Comparison of ENCODE assay signal across 23 cellular contexts in the genomic region with DNA sequence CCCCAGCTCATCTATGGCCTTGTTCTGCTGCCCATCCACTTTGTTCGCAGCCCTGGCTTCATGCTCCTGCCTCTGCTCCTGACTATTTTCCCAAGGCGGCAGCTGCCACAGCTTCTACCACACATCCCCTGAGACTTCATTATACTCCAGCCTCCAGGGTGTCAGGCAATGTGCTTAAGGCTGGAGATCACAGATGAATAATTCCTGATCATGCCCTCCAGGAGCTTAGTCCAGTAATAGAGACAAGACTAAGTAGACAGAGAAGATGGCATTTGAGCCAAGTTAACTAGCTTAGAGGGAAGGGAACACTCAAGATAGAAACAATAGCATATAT. TPM values are rescaled to one million over a fixed set of nuclear protein-coding genes. Genes with fewer than 3 reads are reported as not detected.
DNase-seq lines count a peak whose midpoint lies in the region; ATAC-seq, FAIRE-seq and TF ChIP-seq lines count a peak whose summit lies in the region.
"Had no signal": no experiment of that assay in that cellular context is flagged by ENCODE, and none has a peak within 500 bp of the region (broad histone marks: within the 10 kb centered on the region; RNA-seq: fewer than 3 reads in every experiment).

No MANE protein-coding gene starts in this region.

- intact Hi-C loops in PC-9 (cut with micrococcal nuclease; ENCODE audit: unreplicated experiment): no loop called here

- H3K4me3 Mint-ChIP-seq in CD4-positive, CD25-positive, alpha-beta regulatory T cell: peak overlapping the region; percentile 8 to 74 (median 59)
- peak overlapping the region; percentile 49 for H3K4me3 Mint-ChIP-seq in T-helper 17 cell
- no peak overlapping the region for H3K4me3 Mint-ChIP-seq in memory B cell

- peak overlapping the region; percentile 87 to 95 (median 91) for H3K27ac Mint-ChIP-seq in CD4-positive, CD25-positive, alpha-beta regulatory T cell
- H3K27ac Mint-ChIP-seq in T-helper 17 cell (peak overlapping the region; percentile 100), memory B cell (peak overlapping the region; percentile 84)

- H3K36me3 ChIP-seq in CD4-positive, CD25-positive, alpha-beta regulatory T cell (ENCODE audit: control insufficient read depth, insufficient read depth, low read length): peaks cover 45% of the 10 kb centered on the region
- H3K36me3 ChIP-seq in effector memory CD4-positive, alpha-beta T cell (ENCODE audit: control insufficient read depth, insufficient read depth, low read length): peaks cover 39% of the 10 kb centered on the region
- no peaks in the 10 kb centered on the region for H3K36me3 ChIP-seq in PC-9 (ENCODE audit: low read depth)

- POLR2A ChIA-PET in PC-9 (lab: Charles Lee; ENCODE audit: unreplicated experiment): no interaction called here

- H3K4me3 ChIP-seq in CD4-positive, CD25-positive, alpha-beta regulatory T cell (ENCODE audit: low read depth, low read length): no peak overlapping the region
- H3K4me3 ChIP-seq in effector memory CD4-positive, alpha-beta T cell (ENCODE audit: insufficient read depth, low read depth, low read length, poor library complexity, severe bottlenecking): no peak overlapping the region
- H3K4me3 ChIP-seq in PC-9: no peak overlapping the region
- H3K4me3 ChIP-seq: tibial nerve had no signal

- TF ChIP-seq CTCF in D721Med (IDR thresholded peaks at IDR 0.05; ENCODE audit: insufficient read depth, missing control alignments): no peak
- TF ChIP-seq CTCF in PC-9 (conservative IDR thresholded peaks at IDR 0.05): no peak

- no peak overlapping the region for H3K4me2 ChIP-seq in PC-9

- no peak for ATAC-seq in CD4-positive, CD25-positive, alpha-beta regulatory T cell (ENCODE audit: low read depth in 2 of 2)
- ATAC-seq in T-helper 17 cell: no peak
- ATAC-seq in memory B cell (ENCODE audit: low read depth): no peak
- ATAC-seq: HCT116, HepG2, left cardiac atrium had no signal

- no peaks in the 10 kb centered on the region for H3K79me2 ChIP-seq in PC-9 (ENCODE audit: low read depth)

- no TSS peak for BruUV-seq in PC-9 (replicated peaks; lab: Mats Ljungman, UMichigan)

- FAIRE-seq in D721Med (lab: Jason Lieb, UNC) (peak; percentile 71), HTR-8/SVneo (lab: Jason Lieb, UNC) (no peak)
- FAIRE-seq: GM18507, HepG2, RCC 7860 had no signal

- H3K36me3 Mint-ChIP-seq in CD4-positive, CD25-positive, alpha-beta regulatory T cell: peaks cover 50% of the 10 kb centered on the region
- H3K36me3 Mint-ChIP-seq in T-helper 17 cell (ENCODE audit: low read depth): peaks cover 21% of the 10 kb centered on the region
- H3K36me3 Mint-ChIP-seq in memory B cell: peaks cover 39% of the 10 kb centered on the region

- DNase-seq in CD4-positive, CD25-positive, alpha-beta regulatory T cell: no peak
- peak; percentile 84 for DNase-seq in D721Med (ENCODE audit: insufficient read length, low spot score)
- DNase-seq in T-helper 17 cell: no peak
- no peak for DNase-seq in memory B cell (ENCODE audit: low spot score in 2 of 2)
- no peak for DNase-seq in effector memory CD4-positive, alpha-beta T cell
- no peak for DNase-seq in PC-9
- no peak for DNase-seq in HTR-8/SVneo (ENCODE audit: insufficient read length, low spot score)
- no peak for DNase-seq in germinal center (ENCODE audit: low spot score)
- DNase-seq: AML-193; cerebellar nuclear complex; DMS53; left cardiac atrium; NCI-H2081 treated with DMSO at 0.1 percent for 48 hours; NCI-H774; stimulated activated CD4-positive, alpha-beta T cell treated with anti-CD3 and anti-CD28 coated beads, Interleukin-4, amount 100 ng/mL, for 1 hour; stimulated activated CD8-positive, alpha-beta memory T cell treated with anti-CD3 and anti-CD28 coated beads, Interleukin-4, amount 100 ng/mL, for 48 hours had no signal

- no peak overlapping the region for H2AFZ ChIP-seq in PC-9

- no peaks in the 10 kb centered on the region for H3K27me3 Mint-ChIP-seq in CD4-positive, CD25-positive, alpha-beta regulatory T cell
- H3K27me3 Mint-ChIP-seq in T-helper 17 cell (no peaks in the 10 kb centered on the region), memory B cell (no peaks in the 10 kb centered on the region)

- CTCF ChIA-PET in PC-9 (lab: Charles Lee): no interaction called here

- no peaks in the 10 kb centered on the region for H3F3A ChIP-seq in PC-9 (ENCODE audit: insufficient read depth, low read depth)

- no peaks in the 10 kb centered on the region for H3K9me3 Mint-ChIP-seq in CD4-positive, CD25-positive, alpha-beta regulatory T cell
- H3K9me3 Mint-ChIP-seq in memory B cell: no peaks in the 10 kb centered on the region

- no peaks in the 10 kb centered on the region for H3K9me2 ChIP-seq in PC-9 (ENCODE audit: insufficient read depth)

- no peaks in the 10 kb centered on the region for H3K27me3 ChIP-seq in CD4-positive, CD25-positive, alpha-beta regulatory T cell (ENCODE audit: control insufficient read depth, insufficient read depth, low read length)
- H3K27me3 ChIP-seq in effector memory CD4-positive, alpha-beta T cell (replicated peaks; ENCODE audit: control insufficient read depth, insufficient read depth, low read length, poor library complexity, severe bottlenecking): no peaks in the 10 kb centered on the region
- no peaks in the 10 kb centered on the region for H3K27me3 ChIP-seq in PC-9 (ENCODE audit: insufficient read depth, low read depth)
- H3K27me3 ChIP-seq: tibial nerve had no signal

- H3K27ac ChIP-seq in CD4-positive, CD25-positive, alpha-beta regulatory T cell (ENCODE audit: insufficient read depth, low read length, poor library complexity, severe bottlenecking): peak overlapping the region; percentile 28
- H3K27ac ChIP-seq in effector memory CD4-positive, alpha-beta T cell (ENCODE audit: insufficient read depth, low read length, poor library complexity, severe bottlenecking): no peak overlapping the region
- H3K27ac ChIP-seq in PC-9: no peak overlapping the region
- H3K27ac ChIP-seq: VCaP had no signal

- no peaks in the 10 kb centered on the region for H4K20me1 ChIP-seq in PC-9 (ENCODE audit: insufficient read depth)

- no peaks in the 10 kb centered on the region for H3K9me3 ChIP-seq in CD4-positive, CD25-positive, alpha-beta regulatory T cell (ENCODE audit: control insufficient read depth in 2 of 2, low read length in 2 of 2)
- H3K9me3 ChIP-seq in T-helper 17 cell (ENCODE audit: control insufficient read depth, low read length, poor library complexity, severe bottlenecking) (no peaks in the 10 kb centered on the region), PC-9 (ENCODE audit: insufficient read depth, low read depth) (no peaks in the 10 kb centered on the region)
- no peaks in the 10 kb centered on the region for H3K9me3 ChIP-seq in effector memory CD4-positive, alpha-beta T cell (ENCODE audit: control insufficient read depth, low read length)
- H3K9me3 ChIP-seq: tibial nerve had no signal

- H3K4me1 Mint-ChIP-seq in CD4-positive, CD25-positive, alpha-beta regulatory T cell: peaks cover 35 to 93% (median 62%) of the 10 kb centered on the region in 4 donors
- H3K4me1 Mint-ChIP-seq in T-helper 17 cell (peaks cover 59% of the 10 kb centered on the region), memory B cell (peaks cover 51% of the 10 kb centered on the region)

- H3K4me1 ChIP-seq in CD4-positive, CD25-positive, alpha-beta regulatory T cell (ENCODE audit: control insufficient read depth, insufficient read depth, low read length, poor library complexity, severe bottlenecking): peaks cover 44% of the 10 kb centered on the region
- peaks cover 47% of the 10 kb centered on the region for H3K4me1 ChIP-seq in effector memory CD4-positive, alpha-beta T cell (ENCODE audit: control insufficient read depth, insufficient read depth, low read length, poor library complexity, severe bottlenecking)
- no peaks in the 10 kb centered on the region for H3K4me1 ChIP-seq in PC-9 (replicated peaks; ENCODE audit: insufficient read depth)

RNA-seq across cellular contexts. Expression of a gene that starts 7.1 kb away (rescaled TPM):
- total RNA-seq in CD4-positive, CD25-positive, alpha-beta regulatory T cell: 28.0 TPM
- 10 to 100 TPM; 34.8 to 72.7 (median 46.9) TPM for polyA plus RNA-seq in CD4-positive, CD25-positive, alpha-beta regulatory T cell
- total RNA-seq in T-helper 17 cell: 10 to 100 TPM; 19.6 to 23.1 TPM
- 26.0 and 27.8 TPM in 2 replicates for total RNA-seq in PC-9 (2021)

RNA-seq across cellular contexts. Expression of a gene that starts 11.5 kb away (rescaled TPM):
- 67.3 TPM for total RNA-seq in CD4-positive, CD25-positive, alpha-beta regulatory T cell
- polyA plus RNA-seq in CD4-positive, CD25-positive, alpha-beta regulatory T cell: 10 to 100 TPM in 3 of 4 donors, 1 to 10 TPM in 1; 9.8 to 16.1 (median 13.5) TPM
- total RNA-seq in T-helper 17 cell (10 to 100 TPM; 33.1 to 38.5 TPM), PC-9 (2021) (7.7 and 9.1 TPM in 2 replicates)

RNA-seq across cellular contexts. Expression of a gene that starts 14.2 kb away (rescaled TPM):
- 156 TPM for total RNA-seq in CD4-positive, CD25-positive, alpha-beta regulatory T cell
- polyA plus RNA-seq in CD4-positive, CD25-positive, alpha-beta regulatory T cell: 100 to 1,000 TPM; 547 to 707 (median 641) TPM
- total RNA-seq in T-helper 17 cell (10 to 100 TPM; 66.7 to 76.1 TPM), PC-9 (2021) (not detected in 2 replicates)
- total RNA-seq: HepG2, osteoblast had no signal

RNA-seq across cellular contexts. Expression of a gene that starts 34.1 kb away (rescaled TPM):
- 40.5 TPM for total RNA-seq in CD4-positive, CD25-positive, alpha-beta regulatory T cell
- polyA plus RNA-seq in CD4-positive, CD25-positive, alpha-beta regulatory T cell: 100 to 1,000 TPM; 243 to 372 (median 253) TPM
- total RNA-seq in T-helper 17 cell: 10 to 100 TPM; 36.6 to 42.2 TPM
- 432 and 456 TPM in 2 replicates for total RNA-seq in PC-9 (2021)

RNA-seq across cellular contexts. Expression of a gene that starts 34.9 kb away (rescaled TPM):
- total RNA-seq in CD4-positive, CD25-positive, alpha-beta regulatory T cell: 32.8 TPM
- polyA plus RNA-seq in CD4-positive, CD25-positive, alpha-beta regulatory T cell: 10 to 100 TPM; 21.5 to 29.1 (median 26.3) TPM
- total RNA-seq in T-helper 17 cell: 10 to 100 TPM; 16.9 to 24.3 TPM
- total RNA-seq in PC-9 (2021): 220 and 266 TPM in 2 replicates

Comparison
In these comparisons a context has a peak if more than half of its experiments do, and no peak if none do; other contexts are left out.
1. RNA of a gene that starts 14.2 kb away (total RNA-seq): 156 TPM in CD4-positive, CD25-positive, alpha-beta regulatory T cell (single experiment) and 66.7 to 76.1 TPM in T-helper 17 cell; not detected in PC-9; every median in the first group is over 10 times any median in the second.
2. Peak in every context shown above with its lines, with median percentiles within 50 percentile points of each other: H3K27ac Mint-ChIP-seq.